19 cellular contexts compared by ENCODE assay signal in genomic region chr5:137098238-137098637, GRCh38.
"Had no signal": no experiment of that assay in that cellular context is flagged by ENCODE, and none has a peak within 500 bp of the region (broad histone marks: within the 10 kb centered on the region; RNA-seq: fewer than 3 reads in every experiment).

No MANE protein-coding gene starts in this region.

- DNase-seq: hippocampal formation; hypothalamus; immature natural killer cell; kidney; kidney glomerular epithelial cell; left cardiac atrium; left colon; left ventricle myocardium inferior; left ventricle myocardium superior; lower lobe of right lung; mammary epithelial cell; mesenchymal stem cell; mesendoderm; midbrain; mucosa of descending colon; naive B cell; naive thymus-derived CD4-positive, alpha-beta T cell had no signal

- ATAC-seq: left cardiac atrium; left colon; left lobe of liver; left lung; left ventricle myocardium superior; lower lobe of right lung; mucosa of descending colon; naive thymus-derived CD4-positive, alpha-beta T cell had no signal
